1 cellular context compared by ENCODE assay signal in genomic region chr19:44525721-44526430, GRCh38.
A peak's percentile ranks its signal among the peaks of the same experiment; 100 is the strongest.
TF ChIP-seq lines count a peak whose summit lies in the region.

No MANE protein-coding gene starts in this region.

TF ChIP-seq in K562, 482 proteins besides CTCF, POLR2A, EP300 and RAD21 (continued from another document):
- TF ChIP-seq, protein P1, sequence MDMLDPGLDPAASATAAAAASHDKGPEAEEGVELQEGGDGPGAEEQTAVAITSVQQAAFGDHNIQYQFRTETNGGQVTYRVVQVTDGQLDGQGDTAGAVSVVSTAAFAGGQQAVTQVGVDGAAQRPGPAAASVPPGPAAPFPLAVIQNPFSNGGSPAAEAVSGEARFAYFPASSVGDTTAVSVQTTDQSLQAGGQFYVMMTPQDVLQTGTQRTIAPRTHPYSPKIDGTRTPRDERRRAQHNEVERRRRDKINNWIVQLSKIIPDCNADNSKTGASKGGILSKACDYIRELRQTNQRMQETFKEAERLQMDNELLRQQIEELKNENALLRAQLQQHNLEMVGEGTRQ (CRISPR knock-in tag; IDR thresholded peaks at IDR 0.05), result 0 out of 2 replicates have a peak, but pooled peaks have one; percentile 34
- TF ChIP-seq IFI16 (CRISPR knock-in tag; IDR thresholded peaks at IDR 0.05), result no peak
- TF ChIP-seq MTA2 (IDR thresholded peaks at IDR 0.05; ENCODE audit: low read depth), result no peak
- no peak for TF ChIP-seq CCNT2 (IDR thresholded peaks at IDR 0.05; ENCODE audit: borderline replicate concordance, extremely low read depth, insufficient read length, low read depth, low read length)
- TF ChIP-seq ZC3H4 (CRISPR knock-in tag; IDR thresholded peaks at IDR 0.05; ENCODE audit: borderline replicate concordance), result no peak
- no peak for TF ChIP-seq MXD1 (CRISPR knock-in tag; IDR thresholded peaks at IDR 0.05; ENCODE audit: borderline replicate concordance, poor library complexity, severe bottlenecking)
- TF ChIP-seq ZNF561 (CRISPR knock-in tag; conservative IDR thresholded peaks at IDR 0.05), result no peak
- no peak for TF ChIP-seq ZNF780A (CRISPR knock-in tag; IDR thresholded peaks at IDR 0.05)
- no peak for TF ChIP-seq FOXA1 (IDR thresholded peaks at IDR 0.05; ENCODE audit: borderline replicate concordance)
